ENCODE assay signal across 19 cellular contexts in the genomic region with DNA sequence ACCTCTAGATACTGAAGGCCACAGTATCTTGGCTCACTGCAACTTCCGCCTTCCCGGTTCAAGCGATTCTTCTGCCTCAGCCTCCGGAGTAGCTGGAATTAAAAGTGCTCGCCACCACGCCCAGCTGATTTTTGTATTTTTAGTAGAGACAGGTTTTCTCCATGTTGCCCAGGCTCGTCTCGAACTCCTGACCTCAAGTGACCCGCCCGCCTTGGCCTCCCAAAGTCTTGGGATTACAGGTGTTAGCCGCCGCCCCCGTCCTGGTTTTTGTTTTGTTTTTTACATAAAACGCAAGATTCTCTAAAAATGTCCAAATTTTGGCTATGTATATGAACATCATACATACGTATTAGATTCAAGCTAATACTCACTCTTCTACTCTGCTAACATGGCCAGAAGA. TPM values are rescaled to one million over a fixed set of nuclear protein-coding genes. Genes with fewer than 3 reads are reported as not detected.
DNase-seq lines count a peak whose midpoint lies in the region; ATAC-seq and TF ChIP-seq lines count a peak whose summit lies in the region.
"Had no signal": no experiment of that assay in that cellular context is flagged by ENCODE, and none has a peak within 500 bp of the region (broad histone marks: within the 10 kb centered on the region; RNA-seq: fewer than 3 reads in every experiment).

No MANE protein-coding gene starts in this region.

- TF ChIP-seq CTCF in VCaP (conservative IDR thresholded peaks at IDR 0.05): no peak
- no peak for TF ChIP-seq CTCF in progenitor cell of endocrine pancreas (IDR thresholded peaks at IDR 0.05; ENCODE audit: unreplicated experiment)

- H3K4me3 ChIP-seq in GM23248: 0 out of 2 replicates have a peak overlapping the region, but pooled peaks have one; percentile 95
- H3K4me3 ChIP-seq: cardiac muscle cell had no signal

- H3K36me3 ChIP-seq in GM23248 (ENCODE audit: low read depth): peaks cover 11% of the 10 kb centered on the region; the same call in 1 of the 2 replicates
- H3K36me3 ChIP-seq: cardiac muscle cell had no signal

- H3F3A ChIP-seq in GM23248 (ENCODE audit: insufficient read depth): peaks cover 42% of the 10 kb centered on the region

- H3K4me1 ChIP-seq in GM23248 (ENCODE audit: insufficient read depth): peaks cover 18% of the 10 kb centered on the region

- no peak overlapping the region for H3K4me3 Mint-ChIP-seq in activated naive CD4-positive, alpha-beta T cell treated with anti-CD3 and anti-CD28 coated beads, Interleukin-2, amount 10 ng/mL, durations not matched to agents 7 days and 5 days
- peak overlapping the region; percentile 38 for H3K4me3 Mint-ChIP-seq in progenitor cell of endocrine pancreas (ENCODE audit: low read depth)

- 91 to 93% methylated on average over 15 of the region's 15 CpGs for WGBS in GM23248 (ENCODE audit: low coverage in 1 of 2, low lambda C conversion rate in 2 of 2, missing lambda C conversion rate in 2 of 2), 2 experiments

- no peak overlapping the region for H3K27ac ChIP-seq in GM23248
- H3K27ac ChIP-seq in VCaP: peak overlapping the region; percentile 98

- CTCF ChIA-PET in activated naive CD4-positive, alpha-beta T cell treated with anti-CD3 and anti-CD28 coated beads, Interleukin-2, amount 10 ng/mL, durations not matched to agents 7 days and 5 days (lab: Charles Lee): no interaction called here

- no peaks in the 10 kb centered on the region for H3K9me3 Mint-ChIP-seq in activated naive CD4-positive, alpha-beta T cell treated with anti-CD3 and anti-CD28 coated beads, Interleukin-2, amount 10 ng/mL, durations not matched to agents 7 days and 5 days
- no peaks in the 10 kb centered on the region for H3K9me3 Mint-ChIP-seq in progenitor cell of endocrine pancreas (ENCODE audit: low read depth)
- H3K9me3 Mint-ChIP-seq: activated CD8-positive, alpha-beta T cell treated with anti-CD3 and anti-CD28 coated beads for 36 hours; IgD-negative memory B cell had no signal

- peaks cover 88% of the 10 kb centered on the region for H3K79me2 ChIP-seq in GM23248 (ENCODE audit: insufficient read depth)

- peaks cover 27% of the 10 kb centered on the region for H3K36me3 Mint-ChIP-seq in activated naive CD4-positive, alpha-beta T cell treated with anti-CD3 and anti-CD28 coated beads, Interleukin-2, amount 10 ng/mL, durations not matched to agents 7 days and 5 days
- peaks cover 2% of the 10 kb centered on the region for H3K36me3 Mint-ChIP-seq in progenitor cell of endocrine pancreas (ENCODE audit: insufficient read depth)
- H3K36me3 Mint-ChIP-seq: IgD-negative memory B cell had no signal

- DNase-seq in activated naive CD4-positive, alpha-beta T cell treated with anti-CD3 and anti-CD28 coated beads, Interleukin-2, amount 10 ng/mL, durations not matched to agents 7 days and 5 days: no peak
- no peak for DNase-seq in activated naive CD4-positive, alpha-beta T cell treated with anti-CD3 and anti-CD28 coated beads, Interleukin-2, amount 50 U/mL, for 16 hours
- no peak for DNase-seq in GM23248
- DNase-seq in progenitor cell of endocrine pancreas (ENCODE audit: low spot score, unreplicated experiment): no peak
- DNase-seq in NCI-H345 treated with DMSO at 0.1 percent for 48 hours (lab: John Stamatoyannopoulos, UW; ENCODE audit: unreplicated experiment): no peak
- DNase-seq: activated CD8-positive, alpha-beta T cell treated with anti-CD3 and anti-CD28 coated beads for 36 hours; GDM1; H7; head of caudate nucleus; mesenchymal stem cell; MG63; NCI-H1436 treated with DMSO at 0.1 percent for 48 hours; NCI-H524; sigmoid colon; substantia nigra had no signal

- H3K4me2 ChIP-seq in GM23248 (ENCODE audit: unreplicated experiment): no peak overlapping the region

- peaks cover 29% of the 10 kb centered on the region for H3K4me1 Mint-ChIP-seq in activated naive CD4-positive, alpha-beta T cell treated with anti-CD3 and anti-CD28 coated beads, Interleukin-2, amount 10 ng/mL, durations not matched to agents 7 days and 5 days
- peaks cover 17% of the 10 kb centered on the region for H3K4me1 Mint-ChIP-seq in progenitor cell of endocrine pancreas (ENCODE audit: low read depth)

- no peaks in the 10 kb centered on the region for H3K27me3 ChIP-seq in GM23248 (replicated peaks; ENCODE audit: insufficient read depth)
- H3K27me3 ChIP-seq: cardiac muscle cell, MG63, sigmoid colon had no signal

- no peak overlapping the region for H2AFZ ChIP-seq in GM23248

- in situ Hi-C loops in GM23248 (cut with MboI): no loop called here

- no peaks in the 10 kb centered on the region for H3K27me3 Mint-ChIP-seq in activated naive CD4-positive, alpha-beta T cell treated with anti-CD3 and anti-CD28 coated beads, Interleukin-2, amount 10 ng/mL, durations not matched to agents 7 days and 5 days
- H3K27me3 Mint-ChIP-seq in progenitor cell of endocrine pancreas: no peaks in the 10 kb centered on the region
- H3K27me3 Mint-ChIP-seq: activated CD8-positive, alpha-beta T cell treated with anti-CD3 and anti-CD28 coated beads for 36 hours; IgD-negative memory B cell had no signal

- H3K9me2 ChIP-seq in GM23248 (ENCODE audit: insufficient read depth): no peaks in the 10 kb centered on the region

- ATAC-seq in HG03354 (IDR thresholded peaks at IDR 0.05; ENCODE audit: poor library complexity, severe bottlenecking, unreplicated experiment): no peak
- ATAC-seq: activated CD8-positive, alpha-beta T cell treated with anti-CD3 and anti-CD28 coated beads for 36 hours had no signal

- no peak overlapping the region for H3K9ac ChIP-seq in GM23248

- peak overlapping the region; percentile 14 for H3K27ac Mint-ChIP-seq in activated naive CD4-positive, alpha-beta T cell treated with anti-CD3 and anti-CD28 coated beads, Interleukin-2, amount 10 ng/mL, durations not matched to agents 7 days and 5 days
- no peak overlapping the region for H3K27ac Mint-ChIP-seq in progenitor cell of endocrine pancreas

- peaks cover 2% of the 10 kb centered on the region; the same call in 1 of the 2 replicates for H4K20me1 ChIP-seq in GM23248 (ENCODE audit: insufficient read depth)

- no peaks in the 10 kb centered on the region for H3K9me3 ChIP-seq in GM23248 (ENCODE audit: low read depth)
- H3K9me3 ChIP-seq: MG63, sigmoid colon had no signal

RNA-seq across cellular contexts. Expression of a gene that starts 2.0 kb away (rescaled TPM):
- total RNA-seq in GM23248 (2014; rRNA removed; shearing (Covaris generic)): 40.1 and 45.7 TPM in 2 replicates
- polyA plus RNA-seq in GM23248 (2016; fragmentation: Nextera tagmentation; extraction: Ambion mirVana): 51.5 and 52.0 TPM in 2 replicates
- 74.2 and 75.3 TPM in 2 replicates for total RNA-seq in progenitor cell of endocrine pancreas

RNA-seq across cellular contexts. Expression of a gene that starts 8.0 kb away (rescaled TPM):
- 5.1 and 5.2 TPM in 2 replicates for total RNA-seq in GM23248 (2014; rRNA removed; shearing (Covaris generic))
- 8.0 and 8.6 TPM in 2 replicates for polyA plus RNA-seq in GM23248 (2016; fragmentation: Nextera tagmentation; extraction: Ambion mirVana)
- 7.3 and 8.7 TPM in 2 replicates for total RNA-seq in progenitor cell of endocrine pancreas

RNA-seq across cellular contexts. Expression of a gene that starts 8.1 kb away (rescaled TPM):
- 34.4 and 54.8 TPM in 2 replicates for total RNA-seq in GM23248 (2014; rRNA removed; shearing (Covaris generic))
- 14.9 and 15.7 TPM in 2 replicates for polyA plus RNA-seq in GM23248 (2016; fragmentation: Nextera tagmentation; extraction: Ambion mirVana)
- total RNA-seq in progenitor cell of endocrine pancreas: 77.7 and 82.2 TPM in 2 replicates

RNA-seq across cellular contexts. Expression of a gene that starts 48.9 kb away (rescaled TPM):
- 3.1 and 3.9 TPM in 2 replicates for total RNA-seq in GM23248 (2014; rRNA removed; shearing (Covaris generic))
- polyA plus RNA-seq in GM23248 (2016; fragmentation: Nextera tagmentation; extraction: Ambion mirVana): 4.7 and 5.0 TPM in 2 replicates
- 12.0 and 15.7 TPM in 2 replicates for total RNA-seq in progenitor cell of endocrine pancreas

RNA-seq across cellular contexts. Expression of a gene that starts 56.3 kb away (rescaled TPM):
- total RNA-seq in GM23248 (2014; rRNA removed; shearing (Covaris generic)): 21.8 and 28.4 TPM in 2 replicates
- 43.4 and 52.0 TPM in 2 replicates for polyA plus RNA-seq in GM23248 (2016; fragmentation: Nextera tagmentation; extraction: Ambion mirVana)
- total RNA-seq in progenitor cell of endocrine pancreas: 43.9 and 49.1 TPM in 2 replicates
